In the genomic region with DNA sequence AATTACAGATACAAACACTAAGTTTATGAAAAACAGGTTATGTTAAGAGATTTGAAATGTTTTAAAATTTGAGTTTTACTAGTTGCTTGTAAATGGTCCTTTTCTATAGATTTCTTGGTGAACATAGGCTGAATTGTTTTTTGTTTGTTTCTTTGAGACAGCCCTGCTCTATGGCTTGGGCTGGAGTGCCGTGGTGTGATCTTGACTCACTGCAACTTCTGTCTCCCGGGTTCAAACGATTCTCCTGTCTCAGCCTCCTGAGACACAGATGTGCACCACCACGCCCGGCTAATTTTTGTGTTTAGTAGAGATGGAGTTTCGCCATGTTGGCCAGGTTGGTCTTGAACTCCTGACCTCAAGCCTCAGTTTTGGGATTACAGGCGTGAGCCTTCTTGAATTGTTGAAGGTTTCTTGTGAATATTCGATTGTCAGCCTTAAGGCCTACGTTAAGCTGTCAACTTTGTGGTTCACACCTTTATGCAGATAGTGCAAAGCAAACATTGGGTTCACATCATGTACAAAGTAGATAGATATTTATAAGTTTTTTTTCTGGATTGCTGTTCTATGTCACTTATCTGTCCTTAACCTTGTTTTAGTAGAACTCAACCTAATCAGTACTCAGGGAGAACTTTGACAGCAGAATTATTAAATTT, we compare ENCODE assay signal across 16 cellular contexts.
"Had no signal": no experiment of that assay in that cellular context is flagged by ENCODE, and none has a peak within 500 bp of the region (broad histone marks: within the 10 kb centered on the region; RNA-seq: fewer than 3 reads in every experiment).

No MANE protein-coding gene starts in this region.

- DNase-seq: activated CD4-positive, alpha-beta T cell treated with anti-CD3 and anti-CD28 coated beads for 1 hour; activated CD4-positive, alpha-beta T cell treated with anti-CD3 and anti-CD28 coated beads, Interleukin-2, amount 50 U/mL, for 48 hours; activated naive CD4-positive, alpha-beta T cell; central memory CD4-positive, alpha-beta T cell; foreskin keratinocyte; heart left ventricle; mammary epithelial cell; ovary; retina; stimulated activated CD4-positive, alpha-beta T cell treated with anti-CD3 and anti-CD28 coated beads, Interleukin-15, amount 100 ng/mL, for 24 hours; stimulated activated CD4-positive, alpha-beta T cell treated with anti-CD3 and anti-CD28 coated beads, Interleukin-4, amount 100 ng/mL, for 24 hours had no signal

- H3K27ac Mint-ChIP-seq: dendritic cell treated with granulocyte-macrophage colony-stimulating factor and Interleukin-4, amounts not matched to agents 40 ng/mL and 50 ng/mL, for 4 days; neural progenitor cell had no signal

- H3K27me3 Mint-ChIP-seq: dendritic cell treated with granulocyte-macrophage colony-stimulating factor and Interleukin-4, amounts not matched to agents 40 ng/mL and 50 ng/mL, for 4 days had no signal

- H3K27me3 ChIP-seq: foreskin keratinocyte, heart left ventricle, neural progenitor cell, ovary, tibial nerve had no signal

- H3K4me3 Mint-ChIP-seq: dendritic cell treated with granulocyte-macrophage colony-stimulating factor and Interleukin-4, amounts not matched to agents 40 ng/mL and 50 ng/mL, for 4 days; neural progenitor cell had no signal

- H3K4me1 ChIP-seq: neural progenitor cell had no signal

- H3K9me3 Mint-ChIP-seq: dendritic cell treated with granulocyte-macrophage colony-stimulating factor and Interleukin-4, amounts not matched to agents 40 ng/mL and 50 ng/mL, for 4 days; neural progenitor cell had no signal

- H3K27ac ChIP-seq: foreskin keratinocyte, heart left ventricle, neural progenitor cell, ovary, SK-N-MC, tibial nerve had no signal

- H3K4me3 ChIP-seq: heart left ventricle, neural progenitor cell, ovary, SK-N-MC, tibial nerve had no signal

- H3K9me3 ChIP-seq: heart left ventricle, ovary, tibial nerve had no signal

- H3K4me1 Mint-ChIP-seq: neural progenitor cell had no signal

- H3K36me3 ChIP-seq: ovary had no signal

- ATAC-seq: foreskin keratinocyte, heart left ventricle, left lobe of liver had no signal
